In the genomic region with DNA sequence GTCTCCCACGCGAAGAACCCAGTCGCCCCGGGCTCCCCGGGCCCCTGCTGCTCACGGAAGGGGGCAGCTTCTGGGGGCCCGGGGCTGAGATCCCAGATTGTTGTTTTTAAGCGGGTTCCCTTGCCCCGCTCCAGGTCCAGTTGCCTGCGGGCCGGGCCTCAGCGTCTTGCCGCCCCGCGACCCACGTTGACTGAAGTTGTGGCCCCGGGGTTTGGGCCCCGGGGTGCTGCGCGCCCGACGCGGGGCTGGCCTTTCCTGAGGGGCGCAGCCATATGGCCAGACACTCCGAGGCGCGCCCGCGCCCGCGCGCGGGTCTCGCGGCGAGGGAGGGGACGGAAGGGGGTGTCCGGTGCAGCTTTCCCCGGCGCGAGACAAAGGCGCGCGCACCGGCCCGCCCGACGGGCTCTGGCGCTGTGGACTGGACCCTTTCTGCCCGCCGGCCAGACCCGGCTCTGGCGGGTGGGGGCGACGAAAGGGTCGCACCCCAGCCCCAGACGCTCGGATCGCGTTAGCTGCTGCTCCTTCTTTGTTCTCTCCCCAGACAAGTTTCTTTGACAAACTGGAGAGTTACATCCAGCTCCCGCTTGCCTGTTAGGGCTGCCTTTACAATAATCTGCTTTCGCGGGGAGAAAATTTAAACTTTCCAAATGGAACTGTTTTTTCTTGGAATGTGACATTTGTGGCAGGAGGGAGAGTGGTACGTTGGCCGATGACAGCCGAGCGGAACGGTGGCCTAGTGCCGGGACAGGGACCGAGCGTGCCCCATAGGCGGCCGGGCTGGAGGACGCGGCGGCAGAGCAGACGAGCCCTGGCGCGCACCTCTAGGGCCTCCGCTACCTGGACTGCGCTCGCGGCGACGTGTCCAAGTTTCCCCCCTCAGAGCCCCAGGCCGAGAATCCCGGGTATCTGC, we compare ENCODE assay signal across 8 cellular contexts. TPM values are rescaled to one million over a fixed set of nuclear protein-coding genes. Genes with fewer than 3 reads are reported as not detected.
A peak's percentile ranks its signal among the peaks of the same experiment; 100 is the strongest.
DNase-seq lines count a peak whose midpoint lies in the region; ATAC-seq and TF ChIP-seq lines count a peak whose summit lies in the region.

No MANE protein-coding gene starts in this region.

- peaks cover 32% of the 10 kb centered on the region for H3K4me1 Mint-ChIP-seq in MCF 10A (ENCODE audit: insufficient read depth, unreplicated experiment)
- peaks cover 17 to 26% of the 10 kb centered on the region in 2 donors for H3K4me1 Mint-ChIP-seq in immature natural killer cell

- no peaks in the 10 kb centered on the region for H3K9me3 Mint-ChIP-seq in MCF 10A (ENCODE audit: unreplicated experiment)
- no peaks in the 10 kb centered on the region for H3K9me3 Mint-ChIP-seq in immature natural killer cell

- no peaks in the 10 kb centered on the region for H3K9me2 ChIP-seq in Karpas-422 (replicated peaks; ENCODE audit: insufficient read depth, low read length)

- H3K4me3 Mint-ChIP-seq in MCF 10A (ENCODE audit: unreplicated experiment), result peak overlapping the region; percentile 89
- H3K4me3 Mint-ChIP-seq in immature natural killer cell, result peak overlapping the region in 2 of 5 donors; percentile 88 to 93

- H3K36me3 Mint-ChIP-seq in MCF 10A (ENCODE audit: insufficient read depth, unreplicated experiment), result peaks cover 6% of the 10 kb centered on the region
- H3K36me3 Mint-ChIP-seq in immature natural killer cell, result no peaks in the 10 kb centered on the region

- DNase-seq in AG09309 (ENCODE audit: low read depth) (no peak), NCI-H1092 (lab: John Stamatoyannopoulos, UW) (peak; percentile 28), MCF 10A (ENCODE audit: unreplicated experiment) (no peak), immature natural killer cell (peak; percentile 28 to 37 (median 36)), NCI-H2196 (lab: John Stamatoyannopoulos, UW; ENCODE audit: unreplicated experiment) (no peak), Karpas-422 (no peak)

- H3K27me3 ChIP-seq in Karpas-422 (ENCODE audit: low read length), result peaks cover 2% of the 10 kb centered on the region; the same call in 1 of the 2 replicates

- TF ChIP-seq CTCF in AG09309 (IDR thresholded peaks at IDR 0.05; ENCODE audit: control insufficient read depth, insufficient read depth, low read depth, low read length, missing control alignments), result no peak
- TF ChIP-seq CTCF in MCF 10A (IDR thresholded peaks at IDR 0.05; ENCODE audit: unreplicated experiment), result no peak

- H3K79me2 ChIP-seq in Karpas-422 (ENCODE audit: low read length), result no peaks in the 10 kb centered on the region

- no TSS peak for BruUV-seq in MCF 10A (replicated peaks; lab: Mats Ljungman, UMichigan)

- POLR2A ChIA-PET in MCF 10A (lab: Yijun Ruan, JAX), result interaction anchor here (0.5 to 5.7 kb wide), 29 partner anchors 7 to 364 kb away, joined by 3 to 62 read pairs (median 4); a partner anchor contains a TSS

- no peak overlapping the region for H3K4me2 ChIP-seq in Karpas-422 (ENCODE audit: low read depth, low read length, poor library complexity, severe bottlenecking)

- ATAC-seq in GM18517 (IDR thresholded peaks at IDR 0.05; ENCODE audit: unreplicated experiment), result peak; percentile 22

- H3K9ac ChIP-seq in Karpas-422 (ENCODE audit: low read length), result no peak overlapping the region

- no peaks in the 10 kb centered on the region for H3K9me3 ChIP-seq in Karpas-422 (ENCODE audit: low read length)

- peak overlapping the region; percentile 90 for H3K27ac Mint-ChIP-seq in MCF 10A (ENCODE audit: low read depth, unreplicated experiment)
- peak overlapping the region in 4 of 6 donors; percentile 9 to 75 (median 44) for H3K27ac Mint-ChIP-seq in immature natural killer cell

- no peaks in the 10 kb centered on the region for H3K4me1 ChIP-seq in Karpas-422 (ENCODE audit: low read length)

- CTCF ChIA-PET in MCF 10A (lab: Yijun Ruan, JAX), result interaction anchor here (0.7 to 4.4 kb wide), 10 partner anchors 16 to 194 kb away, joined by 3 to 25 read pairs (median 4); no protein-coding TSS in a partner anchor

- peak overlapping the region; percentile 83 for H3K4me3 ChIP-seq in AG09309 (ENCODE audit: control insufficient read depth, low read depth, low read length)
- H3K4me3 ChIP-seq in skin epidermis, result peak overlapping the region; percentile 53 to 84 (median 71)
- H3K4me3 ChIP-seq in Karpas-422 (ENCODE audit: low read length), result no peak overlapping the region

- no peaks in the 10 kb centered on the region for H3K36me3 ChIP-seq in Karpas-422 (ENCODE audit: insufficient read depth, low read length)

- H4K20me1 ChIP-seq in Karpas-422 (ENCODE audit: insufficient read depth, low read depth, low read length), result no peaks in the 10 kb centered on the region

- peak overlapping the region; percentile 75 to 98 (median 95) for H3K27ac ChIP-seq in skin epidermis
- no peak overlapping the region for H3K27ac ChIP-seq in Karpas-422 (ENCODE audit: low read length)

- intact Hi-C loops in MCF 10A (cut with micrococcal nuclease), result loop anchor here (2.0 to 10.0 kb wide), 3 partner anchors 22 to 386 kb away; no protein-coding TSS in a partner anchor

- no peak overlapping the region for H2AFZ ChIP-seq in Karpas-422 (ENCODE audit: low read length)

- H3K27me3 Mint-ChIP-seq in MCF 10A (ENCODE audit: insufficient read depth, unreplicated experiment), result no peaks in the 10 kb centered on the region
- peaks cover 3 to 11% (median 6%) of the 10 kb centered on the region in 3 donors for H3K27me3 Mint-ChIP-seq in immature natural killer cell (ENCODE audit: low read depth in 3 of 3)

RNA-seq across cellular contexts. Expression of a gene that starts 0.7 kb away (rescaled TPM):
- total RNA-seq in MCF 10A (2022), result 76.6 and 77.0 TPM in 2 replicates
- polyA plus RNA-seq in immature natural killer cell, result 1 to 10 TPM in 1 of 3 donors, under 1 TPM in 1, not detected in 1; 0.14 to 1.7 TPM
- total RNA-seq in Karpas-422 (2014; rRNA removed; shearing (Covaris generic); ENCODE audit: low replicate concordance), result 0.04 TPM in 2 replicates

Comparison
In these comparisons a context has a peak if more than half of its experiments do, and no peak if none do; other contexts are left out.
1. DNase-seq: peak in NCI-H1092 (single experiment) and immature natural killer cell (3 of 3); none in AG09309 (single experiment), MCF 10A (single experiment), NCI-H2196 (single experiment) and Karpas-422 (single experiment).
2. RNA of a gene that starts 0.7 kb away (total RNA-seq): 76.6 to 77.0 TPM in MCF 10A; 0.04 TPM in Karpas-422; every median in the first group is over 10 times any median in the second.